18 cellular contexts compared by ENCODE assay signal in genomic region chr6:44733868-44734267, GRCh38.
DNase-seq lines count a peak whose midpoint lies in the region; ATAC-seq, FAIRE-seq and TF ChIP-seq lines count a peak whose summit lies in the region.
"Had no signal": no experiment of that assay in that cellular context is flagged by ENCODE, and none has a peak within 500 bp of the region (broad histone marks: within the 10 kb centered on the region; RNA-seq: fewer than 3 reads in every experiment).

No MANE protein-coding gene starts in this region.

- TF ChIP-seq CTCF in fibroblast of villous mesenchyme (IDR thresholded peaks at IDR 0.05; ENCODE audit: insufficient read depth, low read depth, low read length): no peak

- H3K4me3 ChIP-seq in fibroblast of villous mesenchyme (ENCODE audit: low read depth, low read length): no peak overlapping the region
- H3K4me3 ChIP-seq: thoracic aorta had no signal

- no peak for TF ChIP-seq POLR2A in GM12891 (IDR thresholded peaks at IDR 0.05; ENCODE audit: low read depth, low read length)

- DNase-seq in Right ventricle myocardium inferior (ENCODE audit: missing footprints): no peak
- DNase-seq in cardiac septum (ENCODE audit: low spot score): no peak
- peak; percentile 45 for DNase-seq in fibroblast of villous mesenchyme (ENCODE audit: low read depth)
- DNase-seq in medulla oblongata (ENCODE audit: extremely low spot score): peak; percentile 58
- DNase-seq in SIG-M5 treated with dmso at 0.1 percent for 504 hours (lab: John Stamatoyannopoulos, UW; ENCODE audit: unreplicated experiment): no peak
- no peak for DNase-seq in GM12891 (ENCODE audit: insufficient read length, low spot score)
- DNase-seq in activated CD4-positive, alpha-beta T cell treated with anti-CD3 and anti-CD28 coated beads for 4 hours: no peak
- DNase-seq: activated naive CD4-positive, alpha-beta T cell treated with Interleukin-2 at 50 U/mL for 16 hours; CD4-positive, CD25-positive, alpha-beta regulatory T cell; GOT3; mammary epithelial cell; NCI-H774; stimulated activated CD4-positive, alpha-beta T cell treated with anti-CD3 and anti-CD28 coated beads, Interleukin-2, amount 100 ng/mL, for 48 hours; T-helper 1 cell had no signal

- intact Hi-C loops in Right ventricle myocardium inferior (cut with DNase I) (no loop called here), cardiac septum (cut with DNase I) (no loop called here)

- ATAC-seq in Right ventricle myocardium inferior (peak; percentile 90), GM19463 (IDR thresholded peaks at IDR 0.05; ENCODE audit: unreplicated experiment) (no peak)
- ATAC-seq: activated CD4-positive, CD25-positive, alpha-beta regulatory T cell treated with anti-CD3 and anti-CD28 coated beads, Interleukin-2, amount 50 U/mL, for 24 hours had no signal

- FAIRE-seq in GM12891 (lab: Jason Lieb, UNC): no peak
- FAIRE-seq: astrocyte had no signal

TF ChIP-seq in GM12891, 5 proteins besides CTCF, POLR2A, EP300 and RAD21:
- no peak for TF ChIP-seq POU2F2 (IDR thresholded peaks at IDR 0.05; ENCODE audit: low read depth, low read length)
- TF ChIP-seq PAX5 (IDR thresholded peaks at IDR 0.05; ENCODE audit: insufficient read depth, low read length, severe bottlenecking): no peak
- no peak for TF ChIP-seq POLR2AphosphoS5 (IDR thresholded peaks at IDR 0.05; ENCODE audit: low read depth, low read length)
- TF ChIP-seq TAF1 (IDR thresholded peaks at IDR 0.05; ENCODE audit: low read depth, low read length): no peak
- no peak for TF ChIP-seq SPI1 (IDR thresholded peaks at IDR 0.05; ENCODE audit: low read depth, low read length)

Comparison
In these comparisons a context has a peak if more than half of its experiments do, and no peak if none do; other contexts are left out.
1. DNase-seq: peak in fibroblast of villous mesenchyme (single experiment) and medulla oblongata (single experiment); none in Right ventricle myocardium inferior (single experiment), cardiac septum (single experiment), SIG-M5 treated with dmso at 0.1 percent for 504 hours (single experiment), GM12891 (single experiment) and activated CD4-positive, alpha-beta T cell treated with anti-CD3 and anti-CD28 coated beads for 4 hours (0 of 2).